ENCODE assay signal across 1 cellular context in genomic region chr11:117724104-117724503, GRCh38.
TF ChIP-seq lines count a peak whose summit lies in the region.

No MANE protein-coding gene starts in this region.

TF ChIP-seq in GM23338, 12 proteins besides CTCF, POLR2A, EP300 and RAD21 (continued from another document):
- TF ChIP-seq REST (IDR thresholded peaks at IDR 0.05; ENCODE audit: unreplicated experiment): no peak
- TF ChIP-seq NANOG (IDR thresholded peaks at IDR 0.05; ENCODE audit: borderline replicate concordance): no peak
- no peak for TF ChIP-seq POLR2AphosphoS5 (IDR thresholded peaks at IDR 0.05; ENCODE audit: low read depth)
